ENCODE assay signal across 1 cellular context in the genomic region with DNA sequence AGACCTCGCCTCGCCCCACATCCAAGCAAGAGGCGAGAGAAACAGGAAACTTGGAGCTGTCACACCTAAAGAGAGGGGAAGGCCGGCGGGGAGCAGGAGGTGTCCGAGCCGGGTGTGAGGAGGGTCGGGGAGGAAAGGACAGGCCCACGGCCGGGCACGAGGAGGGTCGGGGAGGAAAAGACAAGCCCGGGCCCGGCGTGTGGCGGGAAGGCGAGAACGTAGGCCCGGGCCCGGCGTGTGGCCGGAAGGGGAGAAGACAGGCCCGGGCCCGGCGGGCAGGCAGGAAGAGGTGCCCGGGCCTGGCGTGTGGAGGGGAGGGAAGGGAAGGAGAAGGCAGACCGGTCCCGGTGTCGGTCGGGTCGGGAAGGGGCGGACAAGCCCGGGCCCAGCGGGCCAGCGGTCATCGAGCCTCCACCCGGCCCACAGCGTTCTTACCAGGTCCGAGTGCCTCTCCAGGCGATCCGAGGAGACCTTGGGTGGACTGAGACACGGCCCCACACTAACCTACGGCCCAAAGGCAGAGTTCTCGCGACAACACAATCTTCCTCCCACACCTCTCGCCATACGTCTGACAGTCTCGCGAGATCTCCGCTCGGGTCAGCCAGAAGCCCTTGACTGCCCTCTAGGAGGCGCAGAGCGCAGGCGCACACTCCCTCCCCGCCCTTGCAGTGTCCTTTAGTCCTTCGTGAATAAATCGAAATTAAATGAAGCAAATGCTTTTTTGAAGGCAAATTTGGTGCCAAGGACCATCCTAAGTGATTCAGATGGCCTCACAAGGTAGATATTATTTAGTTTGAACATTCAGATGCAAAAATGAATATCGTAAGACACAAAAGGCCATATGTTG.
TF ChIP-seq lines count a peak whose summit lies in the region.

A gene (minus strand): TSS at position 533 of the 847 bp plus-strand sequence. CDS start 13,943 bp downstream, outside the sequence.

TF ChIP-seq in HepG2, 621 proteins besides CTCF, POLR2A, EP300 and RAD21 (continued from another document and continues in another):
- TF ChIP-seq, protein P1, sequence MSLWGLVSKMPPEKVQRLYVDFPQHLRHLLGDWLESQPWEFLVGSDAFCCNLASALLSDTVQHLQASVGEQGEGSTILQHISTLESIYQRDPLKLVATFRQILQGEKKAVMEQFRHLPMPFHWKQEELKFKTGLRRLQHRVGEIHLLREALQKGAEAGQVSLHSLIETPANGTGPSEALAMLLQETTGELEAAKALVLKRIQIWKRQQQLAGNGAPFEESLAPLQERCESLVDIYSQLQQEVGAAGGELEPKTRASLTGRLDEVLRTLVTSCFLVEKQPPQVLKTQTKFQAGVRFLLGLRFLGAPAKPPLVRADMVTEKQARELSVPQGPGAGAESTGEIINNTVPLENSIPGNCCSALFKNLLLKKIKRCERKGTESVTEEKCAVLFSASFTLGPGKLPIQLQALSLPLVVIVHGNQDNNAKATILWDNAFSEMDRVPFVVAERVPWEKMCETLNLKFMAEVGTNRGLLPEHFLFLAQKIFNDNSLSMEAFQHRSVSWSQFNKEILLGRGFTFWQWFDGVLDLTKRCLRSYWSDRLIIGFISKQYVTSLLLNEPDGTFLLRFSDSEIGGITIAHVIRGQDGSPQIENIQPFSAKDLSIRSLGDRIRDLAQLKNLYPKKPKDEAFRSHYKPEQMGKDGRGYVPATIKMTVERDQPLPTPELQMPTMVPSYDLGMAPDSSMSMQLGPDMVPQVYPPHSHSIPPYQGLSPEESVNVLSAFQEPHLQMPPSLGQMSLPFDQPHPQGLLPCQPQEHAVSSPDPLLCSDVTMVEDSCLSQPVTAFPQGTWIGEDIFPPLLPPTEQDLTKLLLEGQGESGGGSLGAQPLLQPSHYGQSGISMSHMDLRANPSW (CRISPR knock-in tag; IDR thresholded peaks at IDR 0.05; ENCODE audit: borderline replicate concordance): no peak
- no peak for TF ChIP-seq HMG20A (CRISPR knock-in tag; IDR thresholded peaks at IDR 0.05; ENCODE audit: borderline replicate concordance)
- TF ChIP-seq, protein P2, sequence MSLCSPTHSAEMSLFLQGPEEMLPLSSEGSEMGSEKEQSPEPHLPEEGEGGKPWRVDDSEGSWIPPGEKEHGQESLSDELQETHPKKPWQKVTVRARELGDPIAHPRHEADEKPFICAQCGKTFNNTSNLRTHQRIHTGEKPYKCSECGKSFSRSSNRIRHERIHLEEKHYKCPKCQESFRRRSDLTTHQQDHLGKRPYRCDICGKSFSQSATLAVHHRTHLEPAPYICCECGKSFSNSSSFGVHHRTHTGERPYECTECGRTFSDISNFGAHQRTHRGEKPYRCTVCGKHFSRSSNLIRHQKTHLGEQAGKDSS (CRISPR knock-in tag; IDR thresholded peaks at IDR 0.05; ENCODE audit: borderline replicate concordance, low read depth): no peak
- TF ChIP-seq, protein P3, sequence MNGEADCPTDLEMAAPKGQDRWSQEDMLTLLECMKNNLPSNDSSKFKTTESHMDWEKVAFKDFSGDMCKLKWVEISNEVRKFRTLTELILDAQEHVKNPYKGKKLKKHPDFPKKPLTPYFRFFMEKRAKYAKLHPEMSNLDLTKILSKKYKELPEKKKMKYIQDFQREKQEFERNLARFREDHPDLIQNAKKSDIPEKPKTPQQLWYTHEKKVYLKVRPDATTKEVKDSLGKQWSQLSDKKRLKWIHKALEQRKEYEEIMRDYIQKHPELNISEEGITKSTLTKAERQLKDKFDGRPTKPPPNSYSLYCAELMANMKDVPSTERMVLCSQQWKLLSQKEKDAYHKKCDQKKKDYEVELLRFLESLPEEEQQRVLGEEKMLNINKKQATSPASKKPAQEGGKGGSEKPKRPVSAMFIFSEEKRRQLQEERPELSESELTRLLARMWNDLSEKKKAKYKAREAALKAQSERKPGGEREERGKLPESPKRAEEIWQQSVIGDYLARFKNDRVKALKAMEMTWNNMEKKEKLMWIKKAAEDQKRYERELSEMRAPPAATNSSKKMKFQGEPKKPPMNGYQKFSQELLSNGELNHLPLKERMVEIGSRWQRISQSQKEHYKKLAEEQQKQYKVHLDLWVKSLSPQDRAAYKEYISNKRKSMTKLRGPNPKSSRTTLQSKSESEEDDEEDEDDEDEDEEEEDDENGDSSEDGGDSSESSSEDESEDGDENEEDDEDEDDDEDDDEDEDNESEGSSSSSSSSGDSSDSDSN (CRISPR knock-in tag; IDR thresholded peaks at IDR 0.05): peak; percentile 95
- no peak for TF ChIP-seq ETV6 (CRISPR knock-in tag; conservative IDR thresholded peaks at IDR 0.05)
- peak; percentile 73; the same call in 1 of the 2 replicates for TF ChIP-seq ZBTB42 (CRISPR knock-in tag; IDR thresholded peaks at IDR 0.05)
- no peak for TF ChIP-seq ZNF382 (CRISPR knock-in tag; IDR thresholded peaks at IDR 0.05; ENCODE audit: borderline replicate concordance)
- no peak for TF ChIP-seq ZNF672 (CRISPR knock-in tag; IDR thresholded peaks at IDR 0.05)
- TF ChIP-seq, protein P4, sequence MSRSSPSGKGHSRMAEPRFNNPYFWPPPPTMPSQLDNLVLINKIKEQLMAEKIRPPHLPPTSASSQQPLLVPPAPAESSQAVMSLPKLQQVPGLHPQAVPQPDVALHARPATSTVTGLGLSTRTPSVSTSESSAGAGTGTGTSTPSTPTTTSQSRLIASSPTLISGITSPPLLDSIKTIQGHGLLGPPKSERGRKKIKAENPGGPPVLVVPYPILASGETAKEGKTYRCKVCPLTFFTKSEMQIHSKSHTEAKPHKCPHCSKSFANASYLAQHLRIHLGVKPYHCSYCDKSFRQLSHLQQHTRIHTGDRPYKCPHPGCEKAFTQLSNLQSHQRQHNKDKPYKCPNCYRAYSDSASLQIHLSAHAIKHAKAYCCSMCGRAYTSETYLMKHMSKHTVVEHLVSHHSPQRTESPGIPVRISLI (CRISPR knock-in tag; IDR thresholded peaks at IDR 0.05; ENCODE audit: borderline replicate concordance): 0 out of 2 replicates have a peak, but pooled peaks have one; percentile 5
- TF ChIP-seq, protein P5, sequence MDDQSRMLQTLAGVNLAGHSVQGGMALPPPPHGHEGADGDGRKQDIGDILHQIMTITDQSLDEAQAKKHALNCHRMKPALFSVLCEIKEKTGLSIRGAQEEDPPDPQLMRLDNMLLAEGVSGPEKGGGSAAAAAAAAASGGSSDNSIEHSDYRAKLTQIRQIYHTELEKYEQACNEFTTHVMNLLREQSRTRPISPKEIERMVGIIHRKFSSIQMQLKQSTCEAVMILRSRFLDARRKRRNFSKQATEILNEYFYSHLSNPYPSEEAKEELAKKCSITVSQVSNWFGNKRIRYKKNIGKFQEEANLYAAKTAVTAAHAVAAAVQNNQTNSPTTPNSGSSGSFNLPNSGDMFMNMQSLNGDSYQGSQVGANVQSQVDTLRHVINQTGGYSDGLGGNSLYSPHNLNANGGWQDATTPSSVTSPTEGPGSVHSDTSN (CRISPR knock-in tag; IDR thresholded peaks at IDR 0.05; ENCODE audit: borderline replicate concordance): no peak
- no peak for TF ChIP-seq NR3C1 (CRISPR knock-in tag; IDR thresholded peaks at IDR 0.05)
- TF ChIP-seq ZNF577 (CRISPR knock-in tag; IDR thresholded peaks at IDR 0.05; ENCODE audit: borderline replicate concordance, low read depth): no peak
- TF ChIP-seq ZNF235 (CRISPR knock-in tag; IDR thresholded peaks at IDR 0.05; ENCODE audit: borderline replicate concordance): no peak
- TF ChIP-seq ZNF556 (CRISPR knock-in tag; IDR thresholded peaks at IDR 0.05; ENCODE audit: borderline replicate concordance): 0 out of 2 replicates have a peak, but pooled peaks have one; percentile 40
- TF ChIP-seq HMGA1 (CRISPR knock-in tag; conservative IDR thresholded peaks at IDR 0.05): no peak
- TF ChIP-seq, protein P6, sequence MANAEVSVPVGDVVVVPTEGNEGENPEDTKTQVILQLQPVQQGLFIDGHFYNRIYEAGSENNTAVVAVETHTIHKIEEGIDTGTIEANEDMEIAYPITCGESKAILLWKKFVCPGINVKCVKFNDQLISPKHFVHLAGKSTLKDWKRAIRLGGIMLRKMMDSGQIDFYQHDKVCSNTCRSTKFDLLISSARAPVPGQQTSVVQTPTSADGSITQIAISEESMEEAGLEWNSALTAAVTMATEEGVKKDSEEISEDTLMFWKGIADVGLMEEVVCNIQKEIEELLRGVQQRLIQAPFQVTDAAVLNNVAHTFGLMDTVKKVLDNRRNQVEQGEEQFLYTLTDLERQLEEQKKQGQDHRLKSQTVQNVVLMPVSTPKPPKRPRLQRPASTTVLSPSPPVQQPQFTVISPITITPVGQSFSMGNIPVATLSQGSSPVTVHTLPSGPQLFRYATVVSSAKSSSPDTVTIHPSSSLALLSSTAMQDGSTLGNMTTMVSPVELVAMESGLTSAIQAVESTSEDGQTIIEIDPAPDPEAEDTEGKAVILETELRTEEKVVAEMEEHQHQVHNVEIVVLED (CRISPR knock-in tag; IDR thresholded peaks at IDR 0.05; ENCODE audit: borderline replicate concordance): peak; percentile 58; the same call in 1 of the 2 replicates
- TF ChIP-seq REPIN1 (CRISPR knock-in tag; IDR thresholded peaks at IDR 0.05; ENCODE audit: borderline replicate concordance, low read depth): no peak
- TF ChIP-seq SIN3A (IDR thresholded peaks at IDR 0.05; ENCODE audit: borderline replicate concordance, low read depth, low read length): peak; percentile 84; the same call in 1 of the 2 replicates
- TF ChIP-seq, protein P7, sequence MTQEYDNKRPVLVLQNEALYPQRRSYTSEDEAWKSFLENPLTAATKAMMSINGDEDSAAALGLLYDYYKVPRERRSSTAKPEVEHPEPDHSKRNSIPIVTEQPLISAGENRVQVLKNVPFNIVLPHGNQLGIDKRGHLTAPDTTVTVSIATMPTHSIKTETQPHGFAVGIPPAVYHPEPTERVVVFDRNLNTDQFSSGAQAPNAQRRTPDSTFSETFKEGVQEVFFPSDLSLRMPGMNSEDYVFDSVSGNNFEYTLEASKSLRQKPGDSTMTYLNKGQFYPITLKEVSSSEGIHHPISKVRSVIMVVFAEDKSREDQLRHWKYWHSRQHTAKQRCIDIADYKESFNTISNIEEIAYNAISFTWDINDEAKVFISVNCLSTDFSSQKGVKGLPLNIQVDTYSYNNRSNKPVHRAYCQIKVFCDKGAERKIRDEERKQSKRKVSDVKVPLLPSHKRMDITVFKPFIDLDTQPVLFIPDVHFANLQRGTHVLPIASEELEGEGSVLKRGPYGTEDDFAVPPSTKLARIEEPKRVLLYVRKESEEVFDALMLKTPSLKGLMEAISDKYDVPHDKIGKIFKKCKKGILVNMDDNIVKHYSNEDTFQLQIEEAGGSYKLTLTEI (CRISPR knock-in tag; conservative IDR thresholded peaks at IDR 0.05): no peak
- TF ChIP-seq ZNF383 (CRISPR knock-in tag; IDR thresholded peaks at IDR 0.05; ENCODE audit: borderline replicate concordance): no peak
- TF ChIP-seq ZNF256 (CRISPR knock-in tag; conservative IDR thresholded peaks at IDR 0.05): 0 out of 2 replicates have a peak, but pooled peaks have one; percentile 25
- no peak for TF ChIP-seq BORCS8-MEF2B (CRISPR knock-in tag; IDR thresholded peaks at IDR 0.05)
- peak; percentile 73 for TF ChIP-seq ZNF788 (CRISPR knock-in tag; IDR thresholded peaks at IDR 0.05; ENCODE audit: borderline replicate concordance)
- no peak for TF ChIP-seq MED8 (CRISPR knock-in tag; IDR thresholded peaks at IDR 0.05; ENCODE audit: insufficient replicate concordance)
- TF ChIP-seq, protein P8, sequence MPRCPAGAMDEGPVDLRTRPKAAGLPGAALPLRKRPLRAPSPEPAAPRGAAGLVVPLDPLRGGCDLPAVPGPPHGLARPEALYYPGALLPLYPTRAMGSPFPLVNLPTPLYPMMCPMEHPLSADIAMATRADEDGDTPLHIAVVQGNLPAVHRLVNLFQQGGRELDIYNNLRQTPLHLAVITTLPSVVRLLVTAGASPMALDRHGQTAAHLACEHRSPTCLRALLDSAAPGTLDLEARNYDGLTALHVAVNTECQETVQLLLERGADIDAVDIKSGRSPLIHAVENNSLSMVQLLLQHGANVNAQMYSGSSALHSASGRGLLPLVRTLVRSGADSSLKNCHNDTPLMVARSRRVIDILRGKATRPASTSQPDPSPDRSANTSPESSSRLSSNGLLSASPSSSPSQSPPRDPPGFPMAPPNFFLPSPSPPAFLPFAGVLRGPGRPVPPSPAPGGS (CRISPR knock-in tag; IDR thresholded peaks at IDR 0.05): peak; percentile 51; the same call in 1 of the 2 replicates
- no peak; the same call in 1 of the 2 replicates for TF ChIP-seq ZNF703 (CRISPR knock-in tag; IDR thresholded peaks at IDR 0.05; ENCODE audit: borderline replicate concordance)
- peak; percentile 87; the same call in 1 of the 2 replicates for TF ChIP-seq ZNF772 (CRISPR knock-in tag; IDR thresholded peaks at IDR 0.05)
- TF ChIP-seq ZNF17 (CRISPR knock-in tag; IDR thresholded peaks at IDR 0.05): no peak
- TF ChIP-seq SAP130 (CRISPR knock-in tag; IDR thresholded peaks at IDR 0.05; ENCODE audit: low read depth): peak; percentile 82
- TF ChIP-seq, protein P9, sequence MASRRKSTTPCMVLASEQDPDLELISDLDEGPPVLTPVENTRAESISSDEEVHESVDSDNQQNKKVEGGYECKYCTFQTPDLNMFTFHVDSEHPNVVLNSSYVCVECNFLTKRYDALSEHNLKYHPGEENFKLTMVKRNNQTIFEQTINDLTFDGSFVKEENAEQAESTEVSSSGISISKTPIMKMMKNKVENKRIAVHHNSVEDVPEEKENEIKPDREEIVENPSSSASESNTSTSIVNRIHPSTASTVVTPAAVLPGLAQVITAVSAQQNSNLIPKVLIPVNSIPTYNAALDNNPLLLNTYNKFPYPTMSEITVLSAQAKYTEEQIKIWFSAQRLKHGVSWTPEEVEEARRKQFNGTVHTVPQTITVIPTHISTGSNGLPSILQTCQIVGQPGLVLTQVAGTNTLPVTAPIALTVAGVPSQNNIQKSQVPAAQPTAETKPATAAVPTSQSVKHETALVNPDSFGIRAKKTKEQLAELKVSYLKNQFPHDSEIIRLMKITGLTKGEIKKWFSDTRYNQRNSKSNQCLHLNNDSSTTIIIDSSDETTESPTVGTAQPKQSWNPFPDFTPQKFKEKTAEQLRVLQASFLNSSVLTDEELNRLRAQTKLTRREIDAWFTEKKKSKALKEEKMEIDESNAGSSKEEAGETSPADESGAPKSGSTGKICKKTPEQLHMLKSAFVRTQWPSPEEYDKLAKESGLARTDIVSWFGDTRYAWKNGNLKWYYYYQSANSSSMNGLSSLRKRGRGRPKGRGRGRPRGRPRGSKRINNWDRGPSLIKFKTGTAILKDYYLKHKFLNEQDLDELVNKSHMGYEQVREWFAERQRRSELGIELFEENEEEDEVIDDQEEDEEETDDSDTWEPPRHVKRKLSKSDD (CRISPR knock-in tag; IDR thresholded peaks at IDR 0.05; ENCODE audit: low read depth): no peak
- peak; percentile 58 for TF ChIP-seq TEAD3 (CRISPR knock-in tag; optimal IDR thresholded peaks at IDR 0.05; ENCODE audit: borderline replicate concordance)
- peak; percentile 49; the same call in 1 of the 2 replicates for TF ChIP-seq ZNF747 (CRISPR knock-in tag; IDR thresholded peaks at IDR 0.05; ENCODE audit: borderline replicate concordance)
- no peak for TF ChIP-seq ZNF589 (CRISPR knock-in tag; conservative IDR thresholded peaks at IDR 0.05)
- TF ChIP-seq MXI1 (IDR thresholded peaks at IDR 0.05; ENCODE audit: borderline replicate concordance, low read depth, low read length): peak; percentile 94
- TF ChIP-seq ZNF558 (CRISPR knock-in tag; IDR thresholded peaks at IDR 0.05; ENCODE audit: borderline replicate concordance): peak; percentile 25; the same call in 1 of the 2 replicates
- peak in 1 of 2 experiments; percentile 86; a peak in 2 of 4 replicates for TF ChIP-seq KLF16 (CRISPR knock-in tag; IDR thresholded peaks at IDR 0.05)
- no peak; the same call in none of the 2 replicates for TF ChIP-seq BRD4 (CRISPR knock-in tag; IDR thresholded peaks at IDR 0.05)
- no peak for TF ChIP-seq ZNF121 (CRISPR knock-in tag; IDR thresholded peaks at IDR 0.05)
- 0 out of 2 replicates have a peak, but pooled peaks have one; percentile 22 for TF ChIP-seq TEAD2 (CRISPR knock-in tag; IDR thresholded peaks at IDR 0.05)
